27 cellular contexts compared by ENCODE assay signal in the genomic region with DNA sequence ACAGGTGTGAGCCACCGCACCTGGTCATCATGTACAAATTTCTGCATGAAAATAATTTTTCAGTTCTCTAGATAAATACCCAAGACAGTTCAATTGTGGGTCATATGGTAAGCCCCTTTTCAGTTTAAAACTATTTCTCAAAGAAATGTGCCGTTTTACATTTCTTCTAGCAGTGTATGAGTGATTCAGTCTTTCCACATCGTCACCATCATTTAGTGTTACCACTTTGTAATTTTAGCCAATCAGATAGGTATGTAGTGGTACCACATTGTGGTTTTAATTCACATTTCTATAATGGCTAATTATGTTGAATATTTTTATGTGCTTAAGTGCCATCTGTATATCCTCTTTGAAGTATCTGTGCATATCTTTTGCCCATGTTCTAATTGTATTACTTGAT.
"Had no signal": no experiment of that assay in that cellular context is flagged by ENCODE, and none has a peak within 500 bp of the region (broad histone marks: within the 10 kb centered on the region; RNA-seq: fewer than 3 reads in every experiment).

No MANE protein-coding gene starts in this region.

- H3K9me3 ChIP-seq: lower lobe of right lung had no signal

- DNase-seq: cortex of kidney; effector CD8-positive, alpha-beta T cell; effector memory CD8-positive, alpha-beta T cell; endodermal cell; erythroblast; esophagus squamous epithelium; foreskin keratinocyte; glutamatergic neuron; head of caudate nucleus; heart right ventricle; hippocampal formation; left cardiac atrium; left lung; left ventricle myocardium superior; lower lobe of right lung; mesenchymal stem cell; mucosa of descending colon; naive B cell; naive thymus-derived CD8-positive, alpha-beta T cell had no signal

- H3K27me3 ChIP-seq: esophagus squamous epithelium, foreskin keratinocyte, heart right ventricle, left lung had no signal

- FAIRE-seq: endometrium, frontal cortex, islet of Langerhans, keratinocyte had no signal

- H3K4me3 Mint-ChIP-seq: dendritic cell treated with granulocyte-macrophage colony-stimulating factor and Interleukin-4, amounts not matched to agents 40 ng/mL and 50 ng/mL, for 4 days; effector memory CD8-positive, alpha-beta T cell; endodermal cell; mesothelial cell of epicardium; naive B cell; naive thymus-derived CD8-positive, alpha-beta T cell had no signal

- H3K27ac Mint-ChIP-seq: dendritic cell treated with granulocyte-macrophage colony-stimulating factor and Interleukin-4, amounts not matched to agents 40 ng/mL and 50 ng/mL, for 4 days; effector memory CD8-positive, alpha-beta T cell; endodermal cell; mesothelial cell of epicardium; naive thymus-derived CD8-positive, alpha-beta T cell had no signal

- ATAC-seq: effector memory CD8-positive, alpha-beta T cell; esophagus mucosa; foreskin keratinocyte; heart right ventricle; left cardiac atrium; left lung; left ventricle myocardium superior; lower lobe of right lung; mucosa of descending colon; naive thymus-derived CD8-positive, alpha-beta T cell had no signal

- H3K4me3 ChIP-seq: esophagus squamous epithelium, heart right ventricle, left lung, lower lobe of right lung, mucosa of descending colon had no signal

- H3K27me3 Mint-ChIP-seq: dendritic cell treated with granulocyte-macrophage colony-stimulating factor and Interleukin-4, amounts not matched to agents 40 ng/mL and 50 ng/mL, for 4 days; effector memory CD8-positive, alpha-beta T cell; naive B cell; naive thymus-derived CD8-positive, alpha-beta T cell had no signal

- H3K27ac ChIP-seq: epithelial cell of prostate, esophagus squamous epithelium, foreskin keratinocyte, heart right ventricle, left lung, lower lobe of right lung had no signal

- H3K9me3 Mint-ChIP-seq: effector memory CD8-positive, alpha-beta T cell had no signal

- H3K36me3 ChIP-seq: heart right ventricle, left lung, lower lobe of right lung had no signal
